In genomic region chr5:59548807-59549357, GRCh38 we compare ENCODE assay signal across 15 cellular contexts.
A peak's percentile ranks its signal among the peaks of the same experiment; 100 is the strongest.
DNase-seq lines count a peak whose midpoint lies in the region; ATAC-seq, FAIRE-seq and TF ChIP-seq lines count a peak whose summit lies in the region.
"Had no signal": no experiment of that assay in that cellular context is flagged by ENCODE, and none has a peak within 500 bp of the region (broad histone marks: within the 10 kb centered on the region; RNA-seq: fewer than 3 reads in every experiment).

No MANE protein-coding gene starts in this region.

- no peaks in the 10 kb centered on the region for H3K27me3 ChIP-seq in left ventricle myocardium inferior (ENCODE audit: low read depth)
- H3K27me3 ChIP-seq: Peyer's patch had no signal

- intact Hi-C loops in left ventricle myocardium inferior (cut with micrococcal nuclease): no loop called here

- TF ChIP-seq RAD21 in A549 (conservative IDR thresholded peaks at IDR 0.05 in 1 of 2, IDR thresholded peaks at IDR 0.05 in 1 of 2): peak; percentile 37 to 77

- H3K4me2 ChIP-seq in A549: peak overlapping the region; percentile 56

- H3K4me1 ChIP-seq in A549: peaks cover 93% of the 10 kb centered on the region
- H3K4me1 ChIP-seq in left ventricle myocardium inferior: peaks cover 6% of the 10 kb centered on the region

- H3K9me3 ChIP-seq in A549: no peaks in the 10 kb centered on the region
- H3K9me3 ChIP-seq in left ventricle myocardium inferior (replicated peaks): no peaks in the 10 kb centered on the region
- H3K9me3 ChIP-seq: Peyer's patch had no signal

- H3K4me3 ChIP-seq in A549: no peak overlapping the region
- H3K4me3 ChIP-seq in left ventricle myocardium inferior: no peak overlapping the region
- H3K4me3 ChIP-seq: Peyer's patch had no signal

- no peak overlapping the region for H3K4me3 Mint-ChIP-seq in natural killer cell treated with Interleukin-12 subunit alpha and Interleukin-12 subunit beta and Interleukin-15 and Interleukin-18, amount 100 ng/mL, for 72 hours
- H3K4me3 Mint-ChIP-seq: activated CD4-positive, alpha-beta memory T cell treated with anti-CD3 and anti-CD28 coated beads, Interleukin-2, amount 10 ng/mL, durations not matched to agents 7 days and 5 days; memory B cell had no signal

- H3K36me3 ChIP-seq in left ventricle myocardium inferior: no peaks in the 10 kb centered on the region
- H3K36me3 ChIP-seq: Peyer's patch had no signal

- no peak for TF ChIP-seq POLR2A in A549 (IDR thresholded peaks at IDR 0.05; ENCODE audit: low read length)

- CTCF ChIA-PET in A549 (lab: Yijun Ruan, JAX): interaction anchor here (0.9 to 1.3 kb wide), 5 partner anchors 36 to 125 kb away, joined by 3 to 5 read pairs (median 4); no protein-coding TSS in a partner anchor

- POLR2A ChIA-PET in A549 (lab: Yijun Ruan, JAX): interaction anchor here (0.7 to 1.5 kb wide), 7 partner anchors 10 to 62 kb away, joined by 3 to 8 read pairs (median 4); no protein-coding TSS in a partner anchor

- peak overlapping the region; percentile 96 to 97 for H3K27ac ChIP-seq in A549
- no peak overlapping the region for H3K27ac ChIP-seq in left ventricle myocardium inferior (replicated peaks)
- H3K27ac ChIP-seq: Peyer's patch had no signal

- H3K4me1 Mint-ChIP-seq in natural killer cell treated with Interleukin-12 subunit alpha and Interleukin-12 subunit beta and Interleukin-15 and Interleukin-18, amount 100 ng/mL, for 72 hours (ENCODE audit: low read depth in 2 of 2): no peaks in the 10 kb centered on the region
- H3K4me1 Mint-ChIP-seq: activated CD4-positive, alpha-beta memory T cell treated with anti-CD3 and anti-CD28 coated beads, Interleukin-2, amount 10 ng/mL, durations not matched to agents 7 days and 5 days had no signal

- DNase-seq in A549 (ENCODE audit: low read depth in 1 of 2, low spot score in 1 of 2): peak; percentile 44 to 98
- peak; percentile 70 for DNase-seq in NCI-H1105 (lab: John Stamatoyannopoulos, UW)
- DNase-seq in NCI-H69 (lab: John Stamatoyannopoulos, UW): peak; percentile 98
- no peak for DNase-seq in left lobe of liver (ENCODE audit: low spot score)
- no peak for DNase-seq in natural killer cell treated with Interleukin-12 subunit alpha and Interleukin-12 subunit beta and Interleukin-15 and Interleukin-18, amount 100 ng/mL, for 72 hours (ENCODE audit: low spot score)
- DNase-seq in left ventricle myocardium inferior: no peak
- no peak for DNase-seq in HT-29 (ENCODE audit: low spot score)
- DNase-seq: ACHN; activated CD4-positive, alpha-beta memory T cell treated with anti-CD3 and anti-CD28 coated beads, Interleukin-2, amount 10 ng/mL, durations not matched to agents 7 days and 5 days; activated naive CD4-positive, alpha-beta T cell treated with Interleukin-2 at 50 U/mL for 16 hours; glutamatergic neuron; Peyer's patch had no signal

- H3K27me3 Mint-ChIP-seq in natural killer cell treated with Interleukin-12 subunit alpha and Interleukin-12 subunit beta and Interleukin-15 and Interleukin-18, amount 100 ng/mL, for 72 hours: no peaks in the 10 kb centered on the region
- H3K27me3 Mint-ChIP-seq: activated CD4-positive, alpha-beta memory T cell treated with anti-CD3 and anti-CD28 coated beads, Interleukin-2, amount 10 ng/mL, durations not matched to agents 7 days and 5 days; memory B cell had no signal

- no peaks in the 10 kb centered on the region for H3K9me3 Mint-ChIP-seq in natural killer cell treated with Interleukin-12 subunit alpha and Interleukin-12 subunit beta and Interleukin-15 and Interleukin-18, amount 100 ng/mL, for 72 hours
- H3K9me3 Mint-ChIP-seq: activated CD4-positive, alpha-beta memory T cell treated with anti-CD3 and anti-CD28 coated beads, Interleukin-2, amount 10 ng/mL, durations not matched to agents 7 days and 5 days; memory B cell had no signal

- no peak overlapping the region for H3K27ac Mint-ChIP-seq in natural killer cell treated with Interleukin-12 subunit alpha and Interleukin-12 subunit beta and Interleukin-15 and Interleukin-18, amount 100 ng/mL, for 72 hours
- H3K27ac Mint-ChIP-seq: activated CD4-positive, alpha-beta memory T cell treated with anti-CD3 and anti-CD28 coated beads, Interleukin-2, amount 10 ng/mL, durations not matched to agents 7 days and 5 days; memory B cell had no signal

- no peaks in the 10 kb centered on the region for H3K36me3 Mint-ChIP-seq in natural killer cell treated with Interleukin-12 subunit alpha and Interleukin-12 subunit beta and Interleukin-15 and Interleukin-18, amount 100 ng/mL, for 72 hours
- H3K36me3 Mint-ChIP-seq: memory B cell had no signal

- WGBS in A549 (ENCODE audit: missing lambda C conversion rate): 4% methylated on average over 4 of the region's 4 CpGs

- no peak for TF ChIP-seq CTCF in A549 (IDR thresholded peaks at IDR 0.05)
- TF ChIP-seq CTCF in left ventricle myocardium inferior (IDR thresholded peaks at IDR 0.05; ENCODE audit: borderline replicate concordance): no peak

- TF ChIP-seq EP300 in A549 (IDR thresholded peaks at IDR 0.05): peak; percentile 100

- ATAC-seq in A549: peak; percentile 87 to 88
- peak; percentile 69 for ATAC-seq in left lobe of liver
- ATAC-seq in natural killer cell treated with Interleukin-12 subunit alpha and Interleukin-12 subunit beta and Interleukin-15 and Interleukin-18, amount 100 ng/mL, for 72 hours: no peak
- ATAC-seq in HG03280 (IDR thresholded peaks at IDR 0.05; ENCODE audit: unreplicated experiment): no peak

- peak; percentile 100 for FAIRE-seq in A549 (lab: Jason Lieb, UNC)
- FAIRE-seq: endometrium had no signal

TF ChIP-seq in A549, 52 proteins besides CTCF, POLR2A, EP300 and RAD21 (continues in another document):
- peak; percentile 99 to 100 for TF ChIP-seq JUN (IDR thresholded peaks at IDR 0.05)
- TF ChIP-seq POLR2AphosphoS2 (conservative IDR thresholded peaks at IDR 0.05; ENCODE audit: low read length): no peak
- TF ChIP-seq MAX (IDR thresholded peaks at IDR 0.05): peak; percentile 96
- TF ChIP-seq KDM5A (IDR thresholded peaks at IDR 0.05): no peak
- peak; percentile 96 for TF ChIP-seq JUNB (IDR thresholded peaks at IDR 0.05)
- no peak for TF ChIP-seq RCOR1 (IDR thresholded peaks at IDR 0.05; ENCODE audit: low read depth, low read length)
- peak; percentile 95 for TF ChIP-seq HES2 (IDR thresholded peaks at IDR 0.05)
- no peak for TF ChIP-seq E2F6 (IDR thresholded peaks at IDR 0.05; ENCODE audit: borderline replicate concordance, low read depth)
- TF ChIP-seq HOXA7 (CRISPR knock-in tag; IDR thresholded peaks at IDR 0.05): peak; percentile 92
- no peak for TF ChIP-seq MAZ (IDR thresholded peaks at IDR 0.05; ENCODE audit: borderline replicate concordance, low read depth, low read length)
- no peak for TF ChIP-seq ESRRA (IDR thresholded peaks at IDR 0.05; ENCODE audit: borderline replicate concordance, low read length)
- TF ChIP-seq ZSCAN20 (CRISPR knock-in tag; IDR thresholded peaks at IDR 0.05): peak; percentile 91
- TF ChIP-seq CBX8 (IDR thresholded peaks at IDR 0.05): no peak
- peak; percentile 93 for TF ChIP-seq PBX3 (IDR thresholded peaks at IDR 0.05)
- peak; percentile 100 for TF ChIP-seq GATA3 (IDR thresholded peaks at IDR 0.05; ENCODE audit: borderline replicate concordance)
- no peak for TF ChIP-seq REST (IDR thresholded peaks at IDR 0.05)
- no peak for TF ChIP-seq CBX2 (IDR thresholded peaks at IDR 0.05; ENCODE audit: borderline replicate concordance, low read depth)

Comparison
In these comparisons a context has a peak if more than half of its experiments do, and no peak if none do; other contexts are left out.
1. ATAC-seq: peak in A549 (2 of 2) and left lobe of liver (single experiment); none in natural killer cell treated with Interleukin-12 subunit alpha and Interleukin-12 subunit beta and Interleukin-15 and Interleukin-18, amount 100 ng/mL, for 72 hours (0 of 2) and HG03280 (single experiment).
2. DNase-seq: peak in A549 (2 of 2), NCI-H1105 (single experiment) and NCI-H69 (single experiment); none in left lobe of liver (single experiment), natural killer cell treated with Interleukin-12 subunit alpha and Interleukin-12 subunit beta and Interleukin-15 and Interleukin-18, amount 100 ng/mL, for 72 hours (single experiment), left ventricle myocardium inferior (single experiment) and HT-29 (single experiment).